In the genomic region with DNA sequence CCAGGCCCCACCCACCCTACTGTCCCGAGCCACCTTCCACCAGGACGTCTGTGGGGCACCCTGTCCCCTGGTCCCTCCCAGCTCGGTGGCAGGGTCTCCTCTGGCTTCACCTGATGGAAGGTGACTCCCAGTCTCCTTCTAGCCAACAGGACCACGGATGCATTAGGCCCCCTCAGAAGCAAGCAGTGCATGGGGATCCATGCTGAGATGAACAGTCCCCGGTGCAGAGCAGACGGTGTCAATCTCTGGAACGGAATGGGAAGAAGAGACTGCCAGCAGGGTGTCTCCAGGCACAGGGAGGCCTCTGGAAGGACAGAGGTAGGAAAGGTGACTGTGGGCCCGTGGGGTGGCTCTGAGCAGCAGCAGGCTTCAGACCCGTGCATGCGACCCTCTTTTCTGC, we compare ENCODE assay signal across 18 cellular contexts.
DNase-seq lines count a peak whose midpoint lies in the region; ATAC-seq, FAIRE-seq and TF ChIP-seq lines count a peak whose summit lies in the region.
"Had no signal": no experiment of that assay in that cellular context is flagged by ENCODE, and none has a peak within 500 bp of the region (broad histone marks: within the 10 kb centered on the region; RNA-seq: fewer than 3 reads in every experiment).

No MANE protein-coding gene starts in this region.

- H3K79me1 ChIP-seq in H1 (ENCODE audit: low read depth, low read length) (peaks cover 15% of the 10 kb centered on the region), mesendoderm (ENCODE audit: low read length) (no peaks in the 10 kb centered on the region)

- DNase-seq in WERI-Rb-1 (no peak), H1 (ENCODE audit: low read depth in 1 of 2, low spot score in 2 of 2) (no peak), mesendoderm (no peak), frontal cortex (ENCODE audit: low spot score in 2 of 2) (no peak), DMS79 (lab: John Stamatoyannopoulos, UW) (no peak)
- DNase-seq: ACHN; BE2C; C1 segment of cervical spinal cord; CD4-positive, CD25-positive, alpha-beta regulatory T cell; CD8-positive, alpha-beta memory T cell; COR-L47; GDM1 had no signal

- no peak overlapping the region for H3K4ac ChIP-seq in H1 (replicated peaks; ENCODE audit: insufficient read length, low read depth, low read length)
- H3K4ac ChIP-seq in mesendoderm (ENCODE audit: low read depth, low read length), result no peak overlapping the region

- CTCF ChIA-PET in H1 (lab: Charles Lee; ENCODE audit: partially characterized antibody), result interaction anchor here (1.4 to 3.5 kb wide), 2 partner anchors 80 to 108 kb away, joined by 3 to 15 read pairs; no protein-coding TSS in a partner anchor

- no peak for FAIRE-seq in H1 (lab: Jason Lieb, UNC)
- no peak for FAIRE-seq in frontal cortex (lab: Jason Lieb, UNC)
- FAIRE-seq: A204.1, D721Med, GM12892, GM19239 had no signal

- H2BK5ac ChIP-seq in H1 (ENCODE audit: low read depth, low read length) (peak overlapping the region; percentile 78), mesendoderm (ENCODE audit: low read length) (no peak overlapping the region)

- H2AK5ac ChIP-seq in H1 (ENCODE audit: low read depth, low read length), result peak overlapping the region; percentile 57
- H2AK5ac ChIP-seq in mesendoderm (ENCODE audit: low read length), result no peak overlapping the region

- H3K4me1 ChIP-seq in H1 (replicated peaks in 1 of 4; ENCODE audit: control insufficient read depth in 3 of 4, insufficient read depth in 4 of 4, low read length in 3 of 4) (peaks cover 15 to 42% (median 35%) of the 10 kb centered on the region in 4 experiments), mesendoderm (ENCODE audit: control insufficient read depth, low read depth, low read length) (peaks cover 13% of the 10 kb centered on the region)

- H3K23me2 ChIP-seq in H1 (ENCODE audit: low read depth, low read length), result peaks cover 10% of the 10 kb centered on the region

- TF ChIP-seq POLR2A in H1 (IDR thresholded peaks at IDR 0.05; ENCODE audit: control extremely low read depth in 1 of 2, low read depth in 2 of 2, low read length in 2 of 2) (no peak), GM18505 (IDR thresholded peaks at IDR 0.05; ENCODE audit: borderline replicate concordance, extremely low read depth, insufficient read depth, insufficient read length) (no peak)

- H2BK15ac ChIP-seq in H1 (ENCODE audit: low read length) (peak overlapping the region; percentile 76; the same call in 1 of the 2 replicates), mesendoderm (replicated peaks; ENCODE audit: low read depth) (no peak overlapping the region)

- peak overlapping the region; percentile 94 for H3K27ac ChIP-seq in WERI-Rb-1
- H3K27ac ChIP-seq in H1 (ENCODE audit: low read depth, low read length), result no peak overlapping the region
- no peak overlapping the region for H3K27ac ChIP-seq in mesendoderm (ENCODE audit: low read depth, low read length)

- H3K4me3 ChIP-seq in WERI-Rb-1 (ENCODE audit: low read depth, low read length) (no peak overlapping the region), H1 (ENCODE audit: extremely low read depth in 1 of 4, insufficient read depth in 2 of 4, low read depth in 3 of 4, low read length in 4 of 4) (no peak overlapping the region), mesendoderm (ENCODE audit: low read length) (no peak overlapping the region)
- H3K4me3 ChIP-seq: HAP-1 had no signal

- H3K4me2 ChIP-seq in H1 (ENCODE audit: insufficient read depth in 1 of 2, low read depth in 2 of 2, low read length in 2 of 2) (no peak overlapping the region), mesendoderm (ENCODE audit: low read length) (no peak overlapping the region)

- H3K36me3 ChIP-seq in WERI-Rb-1, result no peaks in the 10 kb centered on the region
- peaks cover 0 to 33% (median 1%) of the 10 kb centered on the region in 4 experiments; a peak in 4 of 8 replicates for H3K36me3 ChIP-seq in H1 (ENCODE audit: control insufficient read depth in 2 of 4, insufficient read depth in 4 of 4, low read length in 3 of 4)
- no peaks in the 10 kb centered on the region for H3K36me3 ChIP-seq in mesendoderm (ENCODE audit: control insufficient read depth, insufficient read depth, low read length)
- H3K36me3 ChIP-seq: BE2C, HAP-1 had no signal

- peak overlapping the region; percentile 91; the same call in 1 of the 2 replicates for H2BK12ac ChIP-seq in H1 (ENCODE audit: low read depth, low read length)

- H4K5ac ChIP-seq in H1 (ENCODE audit: insufficient read length, low read depth, low read length), result no peak overlapping the region
- H4K5ac ChIP-seq in mesendoderm (ENCODE audit: low read length), result no peak overlapping the region

- H4K91ac ChIP-seq in H1 (replicated peaks; ENCODE audit: insufficient read length, low read length), result peak overlapping the region; percentile 15

- no peak for TF ChIP-seq RAD21 in H1 (IDR thresholded peaks at IDR 0.05 in 1 of 2, conservative IDR thresholded peaks at IDR 0.05 in 1 of 2; ENCODE audit: low read depth in 2 of 2, low read length in 2 of 2)

- peak overlapping the region; percentile 57; the same call in 1 of the 2 replicates for H2BK20ac ChIP-seq in H1 (ENCODE audit: low read length)

- no peak for ATAC-seq in GM18505 (IDR thresholded peaks at IDR 0.05; ENCODE audit: unreplicated experiment)

- H3K79me2 ChIP-seq in H1 (ENCODE audit: control insufficient read depth in 1 of 2, insufficient read depth in 2 of 2, low read length in 2 of 2) (peaks cover 11 to 43% of the 10 kb centered on the region in 2 experiments), mesendoderm (ENCODE audit: control insufficient read depth, insufficient read depth, low read length) (no peaks in the 10 kb centered on the region)

- H3K14ac ChIP-seq in H1 (ENCODE audit: insufficient read length), result no peak overlapping the region

- POLR2A ChIA-PET in H1 (lab: Charles Lee; ENCODE audit: partially characterized antibody), result interaction anchor here (7.2 to 12.1 kb wide), 2 partner anchors 18 to 27 kb away, joined by 49 to 186 read pairs; no protein-coding TSS in a partner anchor

- H3K9me3 ChIP-seq in WERI-Rb-1 (ENCODE audit: severe bottlenecking) (no peaks in the 10 kb centered on the region), H1 (ENCODE audit: insufficient read depth in 2 of 2, low read depth in 1 of 2, low read length in 1 of 2) (no peaks in the 10 kb centered on the region)
- H3K9me3 ChIP-seq: BE2C, HAP-1 had no signal

- H2BK120ac ChIP-seq in H1 (replicated peaks; ENCODE audit: low read depth, low read length) (no peak overlapping the region), mesendoderm (ENCODE audit: low read depth, low read length) (no peak overlapping the region)

- H3K56ac ChIP-seq in H1 (replicated peaks; ENCODE audit: insufficient read length, low read depth, low read length) (no peak overlapping the region), mesendoderm (ENCODE audit: low read length) (peak overlapping the region; percentile 11)

- WGBS in H1 (ENCODE audit: extremely low coverage in 1 of 2, insufficient coverage in 1 of 2, insufficient read length in 1 of 2, insufficient replicate concordance in 2 of 2, low coverage in 1 of 2, low lambda C conversion rate in 2 of 2, missing lambda C conversion rate in 1 of 2), 2 experiments, result 89% methylated on average over 10 of the region's 10 CpGs; no CpG with 5 or more reads in 1 of the 2 experiments
- WGBS in mesendoderm (ENCODE audit: extremely low coverage, insufficient coverage, low lambda C conversion rate), result no CpG with 5 or more reads among the region's 10 CpGs

- no peak overlapping the region for H2AFZ ChIP-seq in H1 (ENCODE audit: low read length)

- no peaks in the 10 kb centered on the region for H3K27me3 ChIP-seq in WERI-Rb-1 (ENCODE audit: insufficient read depth, low read depth, severe bottlenecking)
- H3K27me3 ChIP-seq in H1 (replicated peaks in 1 of 4; ENCODE audit: control insufficient read depth in 3 of 4, extremely low read depth in 1 of 4, insufficient read depth in 3 of 4, low read length in 3 of 4), result no peaks in the 10 kb centered on the region
- no peaks in the 10 kb centered on the region for H3K27me3 ChIP-seq in mesendoderm (ENCODE audit: insufficient read depth, low read length, poor library complexity)
- H3K27me3 ChIP-seq: BE2C had no signal

- H4K8ac ChIP-seq in H1 (ENCODE audit: extremely low read depth, insufficient read depth, low read length) (no peak overlapping the region), mesendoderm (ENCODE audit: low read depth, low read length) (no peak overlapping the region)

- no peaks in the 10 kb centered on the region for H4K20me1 ChIP-seq in H1 (replicated peaks in 1 of 2; ENCODE audit: control insufficient read depth in 1 of 2, insufficient read depth in 2 of 2, low read length in 2 of 2)

- TF ChIP-seq EP300 in H1 (IDR thresholded peaks at IDR 0.05; ENCODE audit: borderline replicate concordance in 1 of 2, low read depth in 2 of 2, low read length in 2 of 2), result no peak

- H3K23ac ChIP-seq in H1 (ENCODE audit: insufficient read length), result no peak overlapping the region
- no peak overlapping the region for H3K23ac ChIP-seq in mesendoderm (ENCODE audit: low read length)

- TF ChIP-seq CTCF in WERI-Rb-1 (IDR thresholded peaks at IDR 0.05; ENCODE audit: low read depth, low read length), result no peak
- no peak for TF ChIP-seq CTCF in H1 (IDR thresholded peaks at IDR 0.05; ENCODE audit: control extremely low read depth in 1 of 3, insufficient read depth in 1 of 3, low read depth in 1 of 3, low read length in 3 of 3)

- H3K18ac ChIP-seq in H1 (ENCODE audit: extremely low read depth, low read length) (no peak overlapping the region), mesendoderm (ENCODE audit: low read length) (no peak overlapping the region)

- H3K9ac ChIP-seq in H1 (replicated peaks in 1 of 4; ENCODE audit: extremely low read depth in 1 of 4, low read depth in 3 of 4, low read length in 3 of 4), result no peak overlapping the region
- no peak overlapping the region for H3K9ac ChIP-seq in mesendoderm (ENCODE audit: low read length)

TF ChIP-seq in H1, 55 proteins besides CTCF, POLR2A, EP300 and RAD21:
- TF ChIP-seq SP2 (IDR thresholded peaks at IDR 0.05; ENCODE audit: low read length) (no peak), FOSL1 (IDR thresholded peaks at IDR 0.05; ENCODE audit: insufficient read depth, low read depth, low read length) (no peak), TBP (IDR thresholded peaks at IDR 0.05; ENCODE audit: low read depth, low read length) (no peak), MAFK (IDR thresholded peaks at IDR 0.05; ENCODE audit: low read depth, low read length) (no peak), SIRT6 (IDR thresholded peaks at IDR 0.05; ENCODE audit: low read length) (no peak)
- TF ChIP-seq, protein P1, sequence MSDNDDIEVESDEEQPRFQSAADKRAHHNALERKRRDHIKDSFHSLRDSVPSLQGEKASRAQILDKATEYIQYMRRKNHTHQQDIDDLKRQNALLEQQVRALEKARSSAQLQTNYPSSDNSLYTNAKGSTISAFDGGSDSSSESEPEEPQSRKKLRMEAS (IDR thresholded peaks at IDR 0.05), result no peak
TF ChIP-seq in H1: peak in this region for 0.
